30 cellular contexts compared by ENCODE assay signal in the genomic region with DNA sequence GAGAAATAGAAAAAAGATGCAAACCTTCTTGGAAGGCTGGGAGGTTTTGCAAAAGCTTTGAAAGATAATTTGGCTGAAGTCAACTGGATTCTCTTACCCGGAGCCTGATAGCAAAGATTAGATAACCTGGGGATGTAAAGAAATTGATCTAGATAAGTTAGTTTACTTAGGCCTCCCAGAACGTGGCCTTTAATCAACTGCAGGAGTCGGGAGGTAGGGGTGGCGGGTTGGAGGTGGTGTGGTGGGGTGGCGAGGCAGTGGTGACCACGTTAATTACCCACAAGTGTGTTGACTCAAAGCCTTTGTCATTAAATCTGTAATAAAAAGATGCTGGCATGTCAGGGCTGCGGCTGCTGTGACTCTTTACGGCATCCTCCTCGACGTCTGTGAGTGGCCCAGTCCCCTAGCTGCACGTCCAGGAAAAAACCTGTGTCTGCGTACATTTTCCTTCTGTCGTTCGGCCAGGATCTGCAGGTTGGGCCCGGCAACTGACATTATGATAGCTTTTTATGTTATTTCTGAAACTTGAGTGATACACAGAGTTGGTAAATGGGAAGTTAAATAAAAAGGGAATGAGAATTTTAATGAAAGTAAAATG. TPM values are rescaled to one million over a fixed set of nuclear protein-coding genes. Genes with fewer than 3 reads are reported as not detected.
"Had no signal": no experiment of that assay in that cellular context is flagged by ENCODE, and none has a peak within 500 bp of the region (broad histone marks: within the 10 kb centered on the region; RNA-seq: fewer than 3 reads in every experiment).

No MANE protein-coding gene starts in this region.

- H3K4me1 Mint-ChIP-seq: brain had no signal

- H3K4me3 ChIP-seq: SK-N-MC had no signal

- H3K9me3 Mint-ChIP-seq: activated naive CD8-positive, alpha-beta T cell treated with anti-CD3 and anti-CD28 coated beads, Interleukin-2, amount 50 U/mL, for 24 hours had no signal

- FAIRE-seq: bronchial epithelial cell had no signal

- H3K4me3 Mint-ChIP-seq: activated CD4-positive, alpha-beta memory T cell treated with anti-CD3 and anti-CD28 coated beads, Interleukin-2, amount 10 ng/mL, durations not matched to agents 7 days and 5 days; activated CD8-positive, alpha-beta memory T cell treated with anti-CD3 and anti-CD28 coated beads, Interleukin-2, amount 10 ng/mL, durations not matched to agents 7 days and 5 days; activated naive CD4-positive, alpha-beta T cell treated with anti-CD3 and anti-CD28 coated beads, Interleukin-2, amount 10 ng/mL, durations not matched to agents 7 days and 5 days; activated naive CD8-positive, alpha-beta T cell; activated naive CD8-positive, alpha-beta T cell treated with anti-CD3 and anti-CD28 coated beads, Interleukin-2, amount 50 U/mL, for 24 hours; brain had no signal

- H3K27me3 Mint-ChIP-seq: activated CD4-positive, alpha-beta memory T cell treated with anti-CD3 and anti-CD28 coated beads, Interleukin-2, amount 10 ng/mL, durations not matched to agents 7 days and 5 days; activated CD8-positive, alpha-beta memory T cell treated with anti-CD3 and anti-CD28 coated beads, Interleukin-2, amount 10 ng/mL, durations not matched to agents 7 days and 5 days; activated naive CD4-positive, alpha-beta T cell treated with anti-CD3 and anti-CD28 coated beads, Interleukin-2, amount 10 ng/mL, durations not matched to agents 7 days and 5 days; activated naive CD8-positive, alpha-beta T cell; activated naive CD8-positive, alpha-beta T cell treated with anti-CD3 and anti-CD28 coated beads, Interleukin-2, amount 50 U/mL, for 24 hours; brain had no signal

- H3K27ac Mint-ChIP-seq: activated CD4-positive, alpha-beta memory T cell treated with anti-CD3 and anti-CD28 coated beads, Interleukin-2, amount 10 ng/mL, durations not matched to agents 7 days and 5 days; activated CD8-positive, alpha-beta memory T cell treated with anti-CD3 and anti-CD28 coated beads, Interleukin-2, amount 10 ng/mL, durations not matched to agents 7 days and 5 days; activated naive CD4-positive, alpha-beta T cell treated with anti-CD3 and anti-CD28 coated beads, Interleukin-2, amount 10 ng/mL, durations not matched to agents 7 days and 5 days; activated naive CD8-positive, alpha-beta T cell; activated naive CD8-positive, alpha-beta T cell treated with anti-CD3 and anti-CD28 coated beads, Interleukin-2, amount 50 U/mL, for 24 hours; brain had no signal

- DNase-seq: activated CD4-positive, alpha-beta memory T cell treated with anti-CD3 and anti-CD28 coated beads, Interleukin-2, amount 10 ng/mL, durations not matched to agents 7 days and 5 days; activated CD4-positive, alpha-beta T cell treated with anti-CD3 and anti-CD28 coated beads for 1 hour; activated CD4-positive, alpha-beta T cell treated with anti-CD3 and anti-CD28 coated beads for 48 hours; activated CD4-positive, CD25-positive, alpha-beta regulatory T cell; activated CD8-positive, alpha-beta memory T cell treated with anti-CD3 and anti-CD28 coated beads for 24 hours; activated CD8-positive, alpha-beta memory T cell treated with anti-CD3 and anti-CD28 coated beads, Interleukin-2, amount 10 ng/mL, durations not matched to agents 7 days and 5 days; activated CD8-positive, alpha-beta memory T cell treated with anti-CD3 and anti-CD28 coated beads, Interleukin-2, amount 50 U/mL, for 48 hours; activated effector memory CD4-positive, alpha-beta T cell treated with Interleukin-2 at 50 U/mL for 16 hours; activated naive CD4-positive, alpha-beta T cell treated with anti-CD3 and anti-CD28 coated beads, Interleukin-2, amount 10 ng/mL, durations not matched to agents 7 days and 5 days; activated naive CD8-positive, alpha-beta T cell treated with anti-CD3 and anti-CD28 coated beads, Interleukin-2, amount 50 U/mL, for 24 hours; activated T-cell treated with anti-CD3 and anti-CD28 coated beads, Interleukin-2, amount 50 U/mL, for 48 hours; anterior cingulate cortex; central memory CD4-positive, alpha-beta T cell; KG1; MM.1S; NCI-H1092 treated with DMSO at 0.1 percent for 48 hours; NCI-H1417; NCI-H146; NCI-H187; NCI-H2029 treated with DMSO at 0.1 percent for 48 hours; NCI-H2171 treated with DMSO at 0.1 percent for 48 hours; NCI-H2227 treated with DMSO at 0.1 percent for 48 hours; NCI-H524 treated with DMSO at 0.1 percent for 48 hours; T1000; WERI-Rb-1 had no signal

- H3K27ac ChIP-seq: SK-N-MC, WERI-Rb-1 had no signal

RNA-seq across cellular contexts. Expression of gene B3GALT2, which starts 51.1 kb away (rescaled TPM):
- total RNA-seq: bronchial epithelial cell, NCI-H460 had no signal
